In the genomic region with DNA sequence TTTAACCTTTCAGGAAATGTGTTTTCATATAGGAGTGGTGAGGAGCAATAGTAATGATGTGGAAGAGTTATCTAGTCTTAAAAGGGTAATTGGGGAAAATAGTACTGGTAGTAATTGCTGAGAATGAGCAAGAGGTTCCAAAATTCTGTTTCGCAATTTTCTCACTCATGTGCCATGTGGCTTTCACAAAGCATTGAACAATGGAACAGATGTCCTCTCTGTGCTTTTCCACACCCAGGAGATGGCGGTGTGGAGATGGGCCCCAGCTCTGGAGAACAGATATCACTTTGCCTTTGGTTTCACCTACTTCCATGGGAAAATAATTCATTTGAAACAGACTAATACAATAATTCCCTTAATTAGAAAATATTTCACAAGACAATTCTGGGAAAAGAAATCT, we compare ENCODE assay signal across 19 cellular contexts.
A peak's percentile ranks its signal among the peaks of the same experiment; 100 is the strongest.
DNase-seq lines count a peak whose midpoint lies in the region; ATAC-seq and TF ChIP-seq lines count a peak whose summit lies in the region.
"Had no signal": no experiment of that assay in that cellular context is flagged by ENCODE, and none has a peak within 500 bp of the region (broad histone marks: within the 10 kb centered on the region; RNA-seq: fewer than 3 reads in every experiment).

No MANE protein-coding gene starts in this region.

- peak; percentile 29 for DNase-seq in NCI-H82 (lab: John Stamatoyannopoulos, UW)
- DNase-seq in NCI-H82 treated with DMSO at 0.1 percent for 48 hours (lab: John Stamatoyannopoulos, UW; ENCODE audit: unreplicated experiment) = no peak
- DNase-seq in NCI-H69 (lab: John Stamatoyannopoulos, UW) = peak; percentile 49
- DNase-seq in chondrocyte (ENCODE audit: low spot score) = no peak
- DNase-seq in osteocyte (ENCODE audit: extremely low spot score, unreplicated experiment) = no peak
- DNase-seq in activated CD4-positive, alpha-beta T cell treated with anti-CD3 and anti-CD28 coated beads, Interleukin-2, amount 50 U/mL, for 1 hour = no peak
- DNase-seq in H7 = no peak
- DNase-seq: activated CD8-positive, alpha-beta T cell treated with anti-CD3 and anti-CD28 coated beads, Interleukin-2, amount 10 ng/mL, durations not matched to agents 7 days and 5 days; adrenal gland; CD8-positive, alpha-beta T cell; HCEC 1CT; heart right ventricle; kidney glomerular epithelial cell; NCI-H1105 treated with DMSO at 0.1 percent for 48 hours; small intestine had no signal

- H3K36me3 Mint-ChIP-seq in chondrocyte (ENCODE audit: low read depth) (no peaks in the 10 kb centered on the region), osteocyte (ENCODE audit: unreplicated experiment) (no peaks in the 10 kb centered on the region)
- H3K36me3 Mint-ChIP-seq: CD8-positive, alpha-beta T cell; stimulated activated effector memory CD8-positive, alpha-beta T cell treated with anti-CD3 and anti-CD28 coated beads, Interleukin-12 subunit alpha, Interleukin-12 subunit beta, amount 100 ng/mL, for 72 hours; type B pancreatic cell had no signal

- TF ChIP-seq CTCF in chondrocyte (IDR thresholded peaks at IDR 0.05) = peak; percentile 35
- TF ChIP-seq CTCF in osteocyte (IDR thresholded peaks at IDR 0.05) = peak; percentile 16

- H3K27me3 ChIP-seq in H7 (ENCODE audit: control insufficient read depth, insufficient read depth, low read length) = no peaks in the 10 kb centered on the region
- H3K27me3 ChIP-seq: adrenal gland, heart right ventricle had no signal

- H3K4me3 Mint-ChIP-seq in chondrocyte (ENCODE audit: unreplicated experiment) (no peak overlapping the region), osteocyte (ENCODE audit: unreplicated experiment) (no peak overlapping the region)
- H3K4me3 Mint-ChIP-seq: activated CD8-positive, alpha-beta T cell treated with anti-CD3 and anti-CD28 coated beads, Interleukin-2, amount 10 ng/mL, durations not matched to agents 7 days and 5 days; CD8-positive, alpha-beta T cell; stimulated activated effector memory CD8-positive, alpha-beta T cell treated with anti-CD3 and anti-CD28 coated beads, Interleukin-12 subunit alpha, Interleukin-12 subunit beta, amount 100 ng/mL, for 72 hours; type B pancreatic cell had no signal

- no peaks in the 10 kb centered on the region for H3K27me3 Mint-ChIP-seq in chondrocyte (ENCODE audit: low read depth)
- no peaks in the 10 kb centered on the region for H3K27me3 Mint-ChIP-seq in osteocyte (ENCODE audit: unreplicated experiment)
- H3K27me3 Mint-ChIP-seq: type B pancreatic cell had no signal

- H3K4me3 ChIP-seq in H7 (ENCODE audit: insufficient read depth, low read depth, low read length) = no peak overlapping the region
- H3K4me3 ChIP-seq: A549, adrenal gland, heart right ventricle had no signal

- H3K9me3 Mint-ChIP-seq in chondrocyte (ENCODE audit: low read depth) (peaks cover 19% of the 10 kb centered on the region), osteocyte (ENCODE audit: unreplicated experiment) (no peaks in the 10 kb centered on the region)
- H3K9me3 Mint-ChIP-seq: CD8-positive, alpha-beta T cell had no signal

- H3K4me1 Mint-ChIP-seq in chondrocyte (ENCODE audit: low read depth) = no peaks in the 10 kb centered on the region
- no peaks in the 10 kb centered on the region for H3K4me1 Mint-ChIP-seq in osteocyte (ENCODE audit: unreplicated experiment)
- H3K4me1 Mint-ChIP-seq: stimulated activated effector memory CD8-positive, alpha-beta T cell treated with anti-CD3 and anti-CD28 coated beads, Interleukin-12 subunit alpha, Interleukin-12 subunit beta, amount 100 ng/mL, for 72 hours had no signal

- H3K27ac Mint-ChIP-seq in chondrocyte (ENCODE audit: unreplicated experiment) = no peak overlapping the region
- no peak overlapping the region for H3K27ac Mint-ChIP-seq in osteocyte (ENCODE audit: unreplicated experiment)
- H3K27ac Mint-ChIP-seq: activated CD8-positive, alpha-beta T cell treated with anti-CD3 and anti-CD28 coated beads, Interleukin-2, amount 10 ng/mL, durations not matched to agents 7 days and 5 days; CD8-positive, alpha-beta T cell; stimulated activated effector memory CD8-positive, alpha-beta T cell treated with anti-CD3 and anti-CD28 coated beads, Interleukin-12 subunit alpha, Interleukin-12 subunit beta, amount 100 ng/mL, for 72 hours; type B pancreatic cell had no signal

- no peaks in the 10 kb centered on the region for H3K36me3 ChIP-seq in H7 (replicated peaks; ENCODE audit: control insufficient read depth, insufficient read depth, low read length)
- H3K36me3 ChIP-seq: adrenal gland, heart right ventricle had no signal

- no peak for ATAC-seq in HG03108 (IDR thresholded peaks at IDR 0.05; ENCODE audit: unreplicated experiment)
- ATAC-seq: A549; activated CD8-positive, alpha-beta T cell treated with anti-CD3 and anti-CD28 coated beads, Interleukin-2, amount 10 ng/mL, durations not matched to agents 7 days and 5 days; CD8-positive, alpha-beta T cell; heart right ventricle; stimulated activated effector memory CD8-positive, alpha-beta T cell treated with anti-CD3 and anti-CD28 coated beads, Interleukin-12 subunit alpha, Interleukin-12 subunit beta, amount 100 ng/mL, for 72 hours had no signal

Comparison
In these comparisons a context has a peak if more than half of its experiments do, and no peak if none do; other contexts are left out.
1. DNase-seq: peak in NCI-H82 (single experiment) and NCI-H69 (single experiment); none in NCI-H82 treated with DMSO at 0.1 percent for 48 hours (single experiment), chondrocyte (single experiment), osteocyte (single experiment), activated CD4-positive, alpha-beta T cell treated with anti-CD3 and anti-CD28 coated beads, Interleukin-2, amount 50 U/mL, for 1 hour (single experiment) and H7 (single experiment).